Comparison of ENCODE assay signal across 1 cellular context in genomic region chr20:51800132-51800721, GRCh38.
TF ChIP-seq lines count a peak whose summit lies in the region.

No MANE protein-coding gene starts in this region.

TF ChIP-seq in GM23338, 12 proteins besides CTCF, POLR2A, EP300 and RAD21:
- TF ChIP-seq ETS1 (IDR thresholded peaks at IDR 0.05) (no peak), ZNF331 (CRISPR knock-in tag; IDR thresholded peaks at IDR 0.05; ENCODE audit: low read depth) (no peak), EZH2phosphoT487 (IDR thresholded peaks at IDR 0.05; ENCODE audit: unreplicated experiment) (no peak), ZNF462 (CRISPR knock-in tag; IDR thresholded peaks at IDR 0.05) (no peak), JUNB (IDR thresholded peaks at IDR 0.05; ENCODE audit: unreplicated experiment) (no peak), STAT1 (IDR thresholded peaks at IDR 0.05; ENCODE audit: unreplicated experiment) (no peak), REST (IDR thresholded peaks at IDR 0.05; ENCODE audit: unreplicated experiment) (no peak), EZH2 (IDR thresholded peaks at IDR 0.05; ENCODE audit: low read depth, unreplicated experiment) (no peak), ZNF114 (CRISPR knock-in tag; IDR thresholded peaks at IDR 0.05) (no peak), CREB1 (CRISPR knock-in tag; IDR thresholded peaks at IDR 0.05; ENCODE audit: low read depth) (peak; percentile 4; the same call in 1 of the 2 replicates), POLR2AphosphoS5 (IDR thresholded peaks at IDR 0.05; ENCODE audit: low read depth) (peak; percentile 55)
